Comparison of ENCODE assay signal across 9 cellular contexts in the genomic region with DNA sequence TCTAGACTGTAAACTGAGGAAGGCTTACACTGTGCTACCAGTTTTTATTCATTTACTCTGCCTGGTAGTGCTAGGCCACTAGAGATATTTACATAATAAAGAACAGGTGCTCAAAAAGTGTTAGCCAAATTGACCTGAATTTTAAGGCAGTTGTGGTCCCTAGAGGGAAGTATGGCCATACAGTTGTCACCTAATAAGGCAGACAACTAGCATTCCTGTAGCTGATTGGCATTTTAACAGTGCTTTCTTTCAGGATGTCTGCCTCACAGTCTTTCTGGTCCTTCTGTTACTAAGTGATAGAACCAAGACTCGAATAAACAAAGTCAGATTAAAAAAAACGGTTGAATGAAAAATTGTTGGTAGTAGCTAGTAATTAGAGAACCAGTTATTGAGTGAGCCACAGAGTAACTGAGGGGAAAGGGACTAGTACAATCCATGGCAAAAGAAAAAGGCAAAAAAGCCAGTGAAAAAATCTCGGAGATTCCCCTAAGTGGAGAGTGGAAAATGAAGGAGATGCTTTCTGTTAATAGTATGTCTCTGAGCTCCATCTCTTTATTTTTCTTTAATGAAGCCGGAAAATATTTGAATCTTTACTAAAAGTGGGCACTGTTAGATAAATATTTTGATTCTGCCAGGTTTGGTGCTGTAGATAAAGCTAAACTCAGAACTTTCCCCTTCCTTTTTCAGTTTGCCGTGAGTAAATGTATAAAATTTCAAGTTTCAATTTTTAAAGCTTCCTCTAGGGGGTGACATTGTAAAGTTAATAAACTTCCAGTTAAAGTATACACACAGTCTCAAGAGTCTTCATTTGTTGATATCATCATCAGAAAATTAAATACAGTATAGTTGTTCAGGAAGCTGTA. TPM values are rescaled to one million over a fixed set of nuclear protein-coding genes. Genes with fewer than 3 reads are reported as not detected.
DNase-seq lines count a peak whose midpoint lies in the region; ATAC-seq and TF ChIP-seq lines count a peak whose summit lies in the region.
"Had no signal": no experiment of that assay in that cellular context is flagged by ENCODE, and none has a peak within 500 bp of the region (broad histone marks: within the 10 kb centered on the region; RNA-seq: fewer than 3 reads in every experiment).

No MANE protein-coding gene starts in this region.

- TF ChIP-seq POLR2A in esophagus muscularis mucosa (IDR thresholded peaks at IDR 0.05; ENCODE audit: low read depth): no peak

- DNase-seq in NCI-H1092 treated with DMSO at 0.1 percent for 48 hours (lab: John Stamatoyannopoulos, UW) (peak; percentile 0), NCI-H1092 (lab: John Stamatoyannopoulos, UW) (no peak), PC-9 (no peak), esophagus muscularis mucosa (ENCODE audit: extremely low spot score) (no peak), neural crest cell (ENCODE audit: low read depth, low spot score) (no peak), NCI-H446 treated with DMSO at 0.1 percent for 48 hours (lab: John Stamatoyannopoulos, UW) (no peak), GM19240 (ENCODE audit: insufficient read length, low spot score) (no peak)

- H3K4me2 ChIP-seq in PC-9: no peak overlapping the region

- H3K27me3 ChIP-seq in PC-9 (ENCODE audit: insufficient read depth, low read depth) (no peaks in the 10 kb centered on the region), esophagus muscularis mucosa (no peaks in the 10 kb centered on the region)
- H3K27me3 ChIP-seq: BLaER1 treated with 17β-estradiol and CSF1 and Interleukin-3, amounts not matched to agents 10 nM and 100 nM had no signal

- H3K4me1 Mint-ChIP-seq in neural crest cell: peaks cover 11% of the 10 kb centered on the region

- H3K27me3 Mint-ChIP-seq in neural crest cell (ENCODE audit: low read depth): no peaks in the 10 kb centered on the region

- H3K36me3 Mint-ChIP-seq in neural crest cell (ENCODE audit: low read depth): no peaks in the 10 kb centered on the region

- H3K9me3 Mint-ChIP-seq in neural crest cell: no peaks in the 10 kb centered on the region

- H3F3A ChIP-seq in PC-9 (ENCODE audit: insufficient read depth, low read depth): peaks cover 12% of the 10 kb centered on the region; the same call in 1 of the 2 replicates

- intact Hi-C loops in PC-9 (cut with micrococcal nuclease; ENCODE audit: unreplicated experiment): loop anchor here (1.0 to 2.0 kb wide), 2 partner anchors 233 to 382 kb away; no protein-coding TSS in a partner anchor
- intact Hi-C loops in esophagus muscularis mucosa (cut with DNase I): no loop called here

- H3K27ac ChIP-seq in PC-9 (no peak overlapping the region), esophagus muscularis mucosa (replicated peaks in 1 of 4) (no peak overlapping the region)
- H3K27ac ChIP-seq: BLaER1 treated with 17β-estradiol and CSF1 and Interleukin-3, amounts not matched to agents 10 nM and 100 nM had no signal

- BruUV-seq in PC-9 (replicated peaks; lab: Mats Ljungman, UMichigan): no TSS peak

- H3K36me3 ChIP-seq in PC-9 (ENCODE audit: low read depth) (no peaks in the 10 kb centered on the region), esophagus muscularis mucosa (no peaks in the 10 kb centered on the region)

- H4K20me1 ChIP-seq in PC-9 (ENCODE audit: insufficient read depth): peaks cover 37% of the 10 kb centered on the region

- POLR2A ChIA-PET in PC-9 (lab: Charles Lee; ENCODE audit: unreplicated experiment): no interaction called here

- WGBS in esophagus muscularis mucosa: 51% methylated on average over 5 of the region's 5 CpGs

- peaks cover 90% of the 10 kb centered on the region for H3K79me2 ChIP-seq in PC-9 (ENCODE audit: low read depth)

- H3K9me3 ChIP-seq in PC-9 (ENCODE audit: insufficient read depth, low read depth): no peaks in the 10 kb centered on the region
- H3K9me3 ChIP-seq in esophagus muscularis mucosa: no peaks in the 10 kb centered on the region
- H3K9me3 ChIP-seq: BLaER1 treated with 17β-estradiol and CSF1 and Interleukin-3, amounts not matched to agents 10 nM and 100 nM had no signal

- TF ChIP-seq CTCF in PC-9 (conservative IDR thresholded peaks at IDR 0.05) (peak; percentile 74), esophagus muscularis mucosa (IDR thresholded peaks at IDR 0.05) (peak in 2 of 3 experiments; percentile 28 to 39), neural crest cell (conservative IDR thresholded peaks at IDR 0.05) (peak; percentile 73)

- H2AFZ ChIP-seq in PC-9: no peak overlapping the region

- H3K9me2 ChIP-seq in PC-9 (ENCODE audit: insufficient read depth): no peaks in the 10 kb centered on the region

- ATAC-seq in HG02759 (IDR thresholded peaks at IDR 0.05; ENCODE audit: unreplicated experiment): peak; percentile 57

- CTCF ChIA-PET in PC-9 (lab: Charles Lee): interaction anchor here (0.5 to 1.1 kb wide), 6 partner anchors 9 to 319 kb away, joined by 3 to 8 read pairs (median 4); a partner anchor contains a TSS

- H3K4me3 Mint-ChIP-seq in neural crest cell: no peak overlapping the region

- no peak overlapping the region for H3K4me3 ChIP-seq in PC-9
- H3K4me3 ChIP-seq in esophagus muscularis mucosa: no peak overlapping the region
- H3K4me3 ChIP-seq: BLaER1 treated with 17β-estradiol and CSF1 and Interleukin-3, amounts not matched to agents 10 nM and 100 nM had no signal

- H3K4me1 ChIP-seq in PC-9 (replicated peaks; ENCODE audit: insufficient read depth): no peaks in the 10 kb centered on the region
- peaks cover 0 to 14% (median 6%) of the 10 kb centered on the region in 4 donors for H3K4me1 ChIP-seq in esophagus muscularis mucosa

- no peak overlapping the region for H3K27ac Mint-ChIP-seq in neural crest cell (ENCODE audit: unreplicated experiment)

- TF ChIP-seq EP300 in esophagus muscularis mucosa (IDR thresholded peaks at IDR 0.05): no peak

RNA-seq across cellular contexts. Expression of a gene that starts 9.1 kb away (rescaled TPM):
- total RNA-seq in PC-9 (2021) (29.5 and 52.0 TPM in 2 replicates), esophagus muscularis mucosa (10 to 100 TPM; 25.7 to 37.9 (median 28.2) TPM), neural crest cell (48.1 and 49.5 TPM in 2 replicates)

RNA-seq across cellular contexts. Expression of a gene that starts 9.2 kb away (rescaled TPM):
- 0.35 TPM in 1 of 2 replicates, not detected in the other for total RNA-seq in PC-9 (2021)
- not detected for total RNA-seq in esophagus muscularis mucosa
- 0.35 TPM in 1 of 2 replicates, not detected in the other for total RNA-seq in neural crest cell

RNA-seq across cellular contexts. Expression of a gene that starts 23.4 kb away (rescaled TPM):
- not detected in 2 replicates for total RNA-seq in PC-9 (2021)
- not detected for total RNA-seq in esophagus muscularis mucosa
- total RNA-seq in neural crest cell: not detected in 2 replicates
